In the genomic region with DNA sequence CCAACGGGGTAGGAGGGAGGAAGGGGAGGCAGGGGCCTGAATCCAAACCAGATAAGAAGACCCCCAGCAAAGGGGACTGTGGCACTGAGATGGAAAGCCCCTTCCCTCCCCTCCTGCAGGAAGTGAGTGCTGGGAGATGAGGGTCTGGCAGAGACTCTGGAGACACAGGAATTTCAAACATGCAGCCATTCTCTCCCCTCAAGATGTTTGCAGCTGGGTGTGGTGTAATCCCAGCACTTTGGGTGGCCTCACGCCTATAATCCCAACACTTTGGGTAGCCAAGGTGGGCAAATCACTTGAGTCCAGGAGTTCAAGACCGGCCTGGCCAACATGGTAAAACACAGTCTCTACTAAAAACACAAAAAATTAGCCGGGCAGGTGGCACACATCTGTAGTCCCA, we compare ENCODE assay signal across 1 cellular context.
TF ChIP-seq lines count a peak whose summit lies in the region.

No MANE protein-coding gene starts in this region.

TF ChIP-seq in GM23338, 12 proteins besides CTCF, POLR2A, EP300 and RAD21 (continued from another document):
- TF ChIP-seq, protein P1, sequence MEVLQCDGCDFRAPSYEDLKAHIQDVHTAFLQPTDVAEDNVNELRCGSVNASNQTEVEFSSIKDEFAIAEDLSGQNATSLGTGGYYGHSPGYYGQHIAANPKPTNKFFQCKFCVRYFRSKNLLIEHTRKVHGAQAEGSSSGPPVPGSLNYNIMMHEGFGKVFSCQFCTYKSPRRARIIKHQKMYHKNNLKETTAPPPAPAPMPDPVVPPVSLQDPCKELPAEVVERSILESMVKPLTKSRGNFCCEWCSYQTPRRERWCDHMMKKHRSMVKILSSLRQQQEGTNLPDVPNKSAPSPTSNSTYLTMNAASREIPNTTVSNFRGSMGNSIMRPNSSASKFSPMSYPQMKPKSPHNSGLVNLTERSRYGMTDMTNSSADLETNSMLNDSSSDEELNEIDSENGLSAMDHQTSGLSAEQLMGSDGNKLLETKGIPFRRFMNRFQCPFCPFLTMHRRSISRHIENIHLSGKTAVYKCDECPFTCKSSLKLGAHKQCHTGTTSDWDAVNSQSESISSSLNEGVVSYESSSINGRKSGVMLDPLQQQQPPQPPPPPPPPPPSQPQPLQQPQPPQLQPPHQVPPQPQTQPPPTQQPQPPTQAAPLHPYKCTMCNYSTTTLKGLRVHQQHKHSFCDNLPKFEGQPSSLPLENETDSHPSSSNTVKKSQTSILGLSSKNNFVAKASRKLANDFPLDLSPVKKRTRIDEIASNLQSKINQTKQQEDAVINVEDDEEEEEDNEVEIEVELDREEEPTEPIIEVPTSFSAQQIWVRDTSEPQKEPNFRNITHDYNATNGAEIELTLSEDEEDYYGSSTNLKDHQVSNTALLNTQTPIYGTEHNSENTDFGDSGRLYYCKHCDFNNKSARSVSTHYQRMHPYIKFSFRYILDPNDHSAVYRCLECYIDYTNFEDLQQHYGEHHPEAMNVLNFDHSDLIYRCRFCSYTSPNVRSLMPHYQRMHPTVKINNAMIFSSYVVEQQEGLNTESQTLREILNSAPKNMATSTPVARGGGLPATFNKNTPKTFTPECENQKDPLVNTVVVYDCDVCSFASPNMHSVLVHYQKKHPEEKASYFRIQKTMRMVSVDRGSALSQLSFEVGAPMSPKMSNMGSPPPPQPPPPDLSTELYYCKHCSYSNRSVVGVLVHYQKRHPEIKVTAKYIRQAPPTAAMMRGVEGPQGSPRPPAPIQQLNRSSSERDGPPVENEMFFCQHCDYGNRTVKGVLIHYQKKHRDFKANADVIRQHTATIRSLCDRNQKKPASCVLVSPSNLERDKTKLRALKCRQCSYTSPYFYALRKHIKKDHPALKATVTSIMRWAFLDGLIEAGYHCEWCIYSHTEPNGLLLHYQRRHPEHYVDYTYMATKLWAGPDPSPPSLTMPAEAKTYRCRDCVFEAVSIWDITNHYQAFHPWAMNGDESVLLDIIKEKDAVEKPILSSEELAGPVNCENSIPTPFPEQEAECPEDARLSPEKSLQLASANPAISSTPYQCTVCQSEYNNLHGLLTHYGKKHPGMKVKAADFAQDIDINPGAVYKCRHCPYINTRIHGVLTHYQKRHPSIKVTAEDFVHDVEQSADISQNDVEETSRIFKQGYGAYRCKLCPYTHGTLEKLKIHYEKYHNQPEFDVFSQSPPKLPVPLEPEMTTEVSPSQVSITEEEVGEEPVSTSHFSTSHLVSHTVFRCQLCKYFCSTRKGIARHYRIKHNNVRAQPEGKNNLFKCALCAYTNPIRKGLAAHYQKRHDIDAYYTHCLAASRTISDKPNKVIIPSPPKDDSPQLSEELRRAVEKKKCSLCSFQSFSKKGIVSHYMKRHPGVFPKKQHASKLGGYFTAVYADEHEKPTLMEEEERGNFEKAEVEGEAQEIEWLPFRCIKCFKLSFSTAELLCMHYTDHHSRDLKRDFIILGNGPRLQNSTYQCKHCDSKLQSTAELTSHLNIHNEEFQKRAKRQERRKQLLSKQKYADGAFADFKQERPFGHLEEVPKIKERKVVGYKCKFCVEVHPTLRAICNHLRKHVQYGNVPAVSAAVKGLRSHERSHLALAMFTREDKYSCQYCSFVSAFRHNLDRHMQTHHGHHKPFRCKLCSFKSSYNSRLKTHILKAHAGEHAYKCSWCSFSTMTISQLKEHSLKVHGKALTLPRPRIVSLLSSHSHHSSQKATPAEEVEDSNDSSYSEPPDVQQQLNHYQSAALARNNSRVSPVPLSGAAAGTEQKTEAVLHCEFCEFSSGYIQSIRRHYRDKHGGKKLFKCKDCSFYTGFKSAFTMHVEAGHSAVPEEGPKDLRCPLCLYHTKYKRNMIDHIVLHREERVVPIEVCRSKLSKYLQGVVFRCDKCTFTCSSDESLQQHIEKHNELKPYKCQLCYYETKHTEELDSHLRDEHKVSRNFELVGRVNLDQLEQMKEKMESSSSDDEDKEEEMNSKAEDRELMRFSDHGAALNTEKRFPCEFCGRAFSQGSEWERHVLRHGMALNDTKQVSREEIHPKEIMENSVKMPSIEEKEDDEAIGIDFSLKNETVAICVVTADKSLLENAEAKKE (CRISPR knock-in tag; IDR thresholded peaks at IDR 0.05), result no peak
- TF ChIP-seq CREB1 (CRISPR knock-in tag; IDR thresholded peaks at IDR 0.05; ENCODE audit: low read depth) (no peak), STAT1 (IDR thresholded peaks at IDR 0.05; ENCODE audit: unreplicated experiment) (no peak), ZNF331 (CRISPR knock-in tag; IDR thresholded peaks at IDR 0.05; ENCODE audit: low read depth) (no peak), NANOG (IDR thresholded peaks at IDR 0.05; ENCODE audit: borderline replicate concordance) (no peak), ZNF114 (CRISPR knock-in tag; IDR thresholded peaks at IDR 0.05) (no peak), EZH2 (IDR thresholded peaks at IDR 0.05; ENCODE audit: low read depth, unreplicated experiment) (no peak)
- TF ChIP-seq, protein P2, sequence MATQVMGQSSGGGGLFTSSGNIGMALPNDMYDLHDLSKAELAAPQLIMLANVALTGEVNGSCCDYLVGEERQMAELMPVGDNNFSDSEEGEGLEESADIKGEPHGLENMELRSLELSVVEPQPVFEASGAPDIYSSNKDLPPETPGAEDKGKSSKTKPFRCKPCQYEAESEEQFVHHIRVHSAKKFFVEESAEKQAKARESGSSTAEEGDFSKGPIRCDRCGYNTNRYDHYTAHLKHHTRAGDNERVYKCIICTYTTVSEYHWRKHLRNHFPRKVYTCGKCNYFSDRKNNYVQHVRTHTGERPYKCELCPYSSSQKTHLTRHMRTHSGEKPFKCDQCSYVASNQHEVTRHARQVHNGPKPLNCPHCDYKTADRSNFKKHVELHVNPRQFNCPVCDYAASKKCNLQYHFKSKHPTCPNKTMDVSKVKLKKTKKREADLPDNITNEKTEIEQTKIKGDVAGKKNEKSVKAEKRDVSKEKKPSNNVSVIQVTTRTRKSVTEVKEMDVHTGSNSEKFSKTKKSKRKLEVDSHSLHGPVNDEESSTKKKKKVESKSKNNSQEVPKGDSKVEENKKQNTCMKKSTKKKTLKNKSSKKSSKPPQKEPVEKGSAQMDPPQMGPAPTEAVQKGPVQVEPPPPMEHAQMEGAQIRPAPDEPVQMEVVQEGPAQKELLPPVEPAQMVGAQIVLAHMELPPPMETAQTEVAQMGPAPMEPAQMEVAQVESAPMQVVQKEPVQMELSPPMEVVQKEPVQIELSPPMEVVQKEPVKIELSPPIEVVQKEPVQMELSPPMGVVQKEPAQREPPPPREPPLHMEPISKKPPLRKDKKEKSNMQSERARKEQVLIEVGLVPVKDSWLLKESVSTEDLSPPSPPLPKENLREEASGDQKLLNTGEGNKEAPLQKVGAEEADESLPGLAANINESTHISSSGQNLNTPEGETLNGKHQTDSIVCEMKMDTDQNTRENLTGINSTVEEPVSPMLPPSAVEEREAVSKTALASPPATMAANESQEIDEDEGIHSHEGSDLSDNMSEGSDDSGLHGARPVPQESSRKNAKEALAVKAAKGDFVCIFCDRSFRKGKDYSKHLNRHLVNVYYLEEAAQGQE (IDR thresholded peaks at IDR 0.05; ENCODE audit: unreplicated experiment), result no peak
- TF ChIP-seq, protein P3, sequence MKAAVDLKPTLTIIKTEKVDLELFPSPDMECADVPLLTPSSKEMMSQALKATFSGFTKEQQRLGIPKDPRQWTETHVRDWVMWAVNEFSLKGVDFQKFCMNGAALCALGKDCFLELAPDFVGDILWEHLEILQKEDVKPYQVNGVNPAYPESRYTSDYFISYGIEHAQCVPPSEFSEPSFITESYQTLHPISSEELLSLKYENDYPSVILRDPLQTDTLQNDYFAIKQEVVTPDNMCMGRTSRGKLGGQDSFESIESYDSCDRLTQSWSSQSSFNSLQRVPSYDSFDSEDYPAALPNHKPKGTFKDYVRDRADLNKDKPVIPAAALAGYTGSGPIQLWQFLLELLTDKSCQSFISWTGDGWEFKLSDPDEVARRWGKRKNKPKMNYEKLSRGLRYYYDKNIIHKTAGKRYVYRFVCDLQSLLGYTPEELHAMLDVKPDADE (IDR thresholded peaks at IDR 0.05), result no peak
